In the genomic region with DNA sequence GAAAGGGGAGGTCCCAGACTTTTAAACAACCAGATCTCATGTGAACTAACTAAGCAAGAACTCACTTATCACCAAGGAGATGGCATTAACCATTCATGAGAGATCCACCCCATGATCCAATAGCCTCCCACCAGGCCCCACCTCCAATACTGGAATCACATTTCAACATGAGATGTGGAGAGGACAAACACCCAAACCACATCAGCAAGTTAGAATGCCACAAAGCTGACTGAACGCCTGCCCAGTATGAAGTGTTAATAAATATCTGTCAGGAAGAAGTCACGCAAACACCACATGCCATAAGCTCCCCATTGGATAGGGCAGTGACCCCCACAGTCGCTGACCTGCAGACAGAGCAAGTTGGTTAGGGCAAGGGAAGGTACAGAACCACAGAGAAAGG, we compare ENCODE assay signal across 1 cellular context.
TF ChIP-seq lines count a peak whose summit lies in the region.

No MANE protein-coding gene starts in this region.

TF ChIP-seq in IMR-90, 13 proteins besides CTCF, POLR2A, EP300 and RAD21:
- TF ChIP-seq CHD1 (IDR thresholded peaks at IDR 0.05; ENCODE audit: low read depth, low read length) (no peak), RFX5 (IDR thresholded peaks at IDR 0.05; ENCODE audit: low read depth, low read length) (no peak), MAFK (IDR thresholded peaks at IDR 0.05; ENCODE audit: low read depth, low read length) (no peak), SMC3 (IDR thresholded peaks at IDR 0.05; ENCODE audit: low read depth, low read length) (no peak), MXI1 (IDR thresholded peaks at IDR 0.05; ENCODE audit: borderline replicate concordance, low read depth, low read length) (no peak), RCOR1 (IDR thresholded peaks at IDR 0.05; ENCODE audit: insufficient replicate concordance, low read length) (no peak), MAZ (IDR thresholded peaks at IDR 0.05; ENCODE audit: borderline replicate concordance, low read depth, low read length) (peak; percentile 59; the same call in 1 of the 2 replicates), CEBPB (IDR thresholded peaks at IDR 0.05; ENCODE audit: low read depth, low read length) (no peak), FOS (IDR thresholded peaks at IDR 0.05; ENCODE audit: low read depth, low read length) (no peak; the same call in 1 of the 2 replicates), NFE2L2 (IDR thresholded peaks at IDR 0.05; ENCODE audit: low read depth, low read length) (no peak), BHLHE40 (IDR thresholded peaks at IDR 0.05; ENCODE audit: low read depth, low read length) (peak; percentile 68; the same call in 1 of the 2 replicates)
- TF ChIP-seq, protein P1, sequence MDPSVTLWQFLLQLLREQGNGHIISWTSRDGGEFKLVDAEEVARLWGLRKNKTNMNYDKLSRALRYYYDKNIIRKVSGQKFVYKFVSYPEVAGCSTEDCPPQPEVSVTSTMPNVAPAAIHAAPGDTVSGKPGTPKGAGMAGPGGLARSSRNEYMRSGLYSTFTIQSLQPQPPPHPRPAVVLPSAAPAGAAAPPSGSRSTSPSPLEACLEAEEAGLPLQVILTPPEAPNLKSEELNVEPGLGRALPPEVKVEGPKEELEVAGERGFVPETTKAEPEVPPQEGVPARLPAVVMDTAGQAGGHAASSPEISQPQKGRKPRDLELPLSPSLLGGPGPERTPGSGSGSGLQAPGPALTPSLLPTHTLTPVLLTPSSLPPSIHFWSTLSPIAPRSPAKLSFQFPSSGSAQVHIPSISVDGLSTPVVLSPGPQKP (IDR thresholded peaks at IDR 0.05; ENCODE audit: borderline replicate concordance, low read depth, low read length) = no peak
- TF ChIP-seq, protein P2, sequence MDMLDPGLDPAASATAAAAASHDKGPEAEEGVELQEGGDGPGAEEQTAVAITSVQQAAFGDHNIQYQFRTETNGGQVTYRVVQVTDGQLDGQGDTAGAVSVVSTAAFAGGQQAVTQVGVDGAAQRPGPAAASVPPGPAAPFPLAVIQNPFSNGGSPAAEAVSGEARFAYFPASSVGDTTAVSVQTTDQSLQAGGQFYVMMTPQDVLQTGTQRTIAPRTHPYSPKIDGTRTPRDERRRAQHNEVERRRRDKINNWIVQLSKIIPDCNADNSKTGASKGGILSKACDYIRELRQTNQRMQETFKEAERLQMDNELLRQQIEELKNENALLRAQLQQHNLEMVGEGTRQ (IDR thresholded peaks at IDR 0.05; ENCODE audit: low read depth, low read length) = no peak
